Comparison of ENCODE assay signal across 18 cellular contexts in the genomic region with DNA sequence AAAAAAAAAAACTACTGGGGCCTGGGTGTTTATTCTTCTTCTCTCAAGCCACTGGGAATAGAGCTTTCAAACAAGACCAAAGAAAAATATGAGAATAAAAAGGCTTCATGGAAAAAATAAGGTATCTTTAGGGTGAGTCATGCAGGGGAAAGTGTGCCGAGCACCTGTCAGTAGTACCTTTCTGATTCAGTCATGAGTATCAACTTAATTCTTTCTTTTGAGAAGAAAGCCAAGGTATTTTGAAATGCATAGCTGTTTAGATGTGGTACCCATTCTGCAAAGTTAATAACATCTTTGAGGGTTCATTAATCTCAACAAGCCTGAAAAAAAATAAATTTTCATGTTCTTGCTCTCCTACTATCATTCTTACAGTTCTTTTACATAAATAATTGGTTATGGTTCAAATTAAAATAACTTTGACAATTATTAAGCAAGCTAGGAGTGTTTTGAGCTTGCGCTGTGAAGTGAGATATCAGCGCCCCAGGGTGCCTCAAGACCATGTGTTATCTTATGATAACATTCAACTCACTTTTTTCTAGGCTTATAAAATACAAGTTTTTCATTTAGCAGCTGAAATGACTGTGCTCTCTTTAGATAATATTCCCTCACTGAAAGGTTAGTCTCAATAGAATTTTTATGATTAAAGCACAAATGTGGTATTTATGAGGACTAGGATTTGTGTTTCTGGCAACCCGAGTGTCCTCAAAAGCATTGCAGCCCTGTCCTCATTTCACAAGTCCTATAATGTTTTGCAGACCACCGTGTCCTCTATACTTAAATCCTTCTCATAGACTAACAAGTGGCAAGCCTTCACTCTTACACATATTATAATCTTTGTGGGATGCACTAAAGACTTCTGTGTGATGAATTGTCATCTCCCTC.
"Had no signal": no experiment of that assay in that cellular context is flagged by ENCODE, and none has a peak within 500 bp of the region (broad histone marks: within the 10 kb centered on the region; RNA-seq: fewer than 3 reads in every experiment).

No MANE protein-coding gene starts in this region.

- ATAC-seq: activated CD4-positive, alpha-beta T cell treated with anti-CD3 and anti-CD28 coated beads for 36 hours; gastrocnemius medialis; left ventricle myocardium superior; natural killer cell treated with Interleukin-12 subunit alpha and Interleukin-12 subunit beta and Interleukin-15 and Interleukin-18, amount 100 ng/mL, for 72 hours; psoas muscle; stimulated activated naive CD8-positive, alpha-beta T cell treated with anti-CD3 and anti-CD28 coated beads, Interleukin-15, Interleukin-2, amounts not matched to agents 100 U/mL and 50 U/mL, for 24 hours; upper lobe of right lung; WTC11 had no signal

- DNase-seq: activated CD4-positive, alpha-beta T cell treated with anti-CD3 and anti-CD28 coated beads for 36 hours; activated CD4-positive, alpha-beta T cell treated with anti-CD3 and anti-CD28 coated beads, Interleukin-2, amount 50 U/mL, for 4 hours; activated CD8-positive, alpha-beta memory T cell treated with anti-CD3 and anti-CD28 coated beads for 24 hours; activated CD8-positive, alpha-beta memory T cell treated with anti-CD3 and anti-CD28 coated beads, Interleukin-2, amount 50 U/mL, for 4 hours; activated naive CD4-positive, alpha-beta T cell treated with Interleukin-2 at 50 U/mL for 16 hours; activated naive CD8-positive, alpha-beta T cell treated with anti-CD3 and anti-CD28 coated beads for 36 hours; activated T-cell treated with anti-CD3 and anti-CD28 coated beads, Interleukin-2, amount 50 U/mL, for 48 hours; effector memory CD4-positive, alpha-beta T cell; gastrocnemius medialis; hypothalamus; left ventricle myocardium superior; pancreas; psoas muscle; stimulated activated CD4-positive, alpha-beta T cell treated with anti-CD3 and anti-CD28 coated beads, Interleukin-4, amount 100 ng/mL, for 4 hours; stimulated activated naive CD8-positive, alpha-beta T cell treated with anti-CD3 and anti-CD28 coated beads, Interleukin-15, Interleukin-2, amounts not matched to agents 100 U/mL and 50 U/mL, for 24 hours; upper lobe of right lung had no signal
